ENCODE assay signal across 6 cellular contexts in the genomic region with DNA sequence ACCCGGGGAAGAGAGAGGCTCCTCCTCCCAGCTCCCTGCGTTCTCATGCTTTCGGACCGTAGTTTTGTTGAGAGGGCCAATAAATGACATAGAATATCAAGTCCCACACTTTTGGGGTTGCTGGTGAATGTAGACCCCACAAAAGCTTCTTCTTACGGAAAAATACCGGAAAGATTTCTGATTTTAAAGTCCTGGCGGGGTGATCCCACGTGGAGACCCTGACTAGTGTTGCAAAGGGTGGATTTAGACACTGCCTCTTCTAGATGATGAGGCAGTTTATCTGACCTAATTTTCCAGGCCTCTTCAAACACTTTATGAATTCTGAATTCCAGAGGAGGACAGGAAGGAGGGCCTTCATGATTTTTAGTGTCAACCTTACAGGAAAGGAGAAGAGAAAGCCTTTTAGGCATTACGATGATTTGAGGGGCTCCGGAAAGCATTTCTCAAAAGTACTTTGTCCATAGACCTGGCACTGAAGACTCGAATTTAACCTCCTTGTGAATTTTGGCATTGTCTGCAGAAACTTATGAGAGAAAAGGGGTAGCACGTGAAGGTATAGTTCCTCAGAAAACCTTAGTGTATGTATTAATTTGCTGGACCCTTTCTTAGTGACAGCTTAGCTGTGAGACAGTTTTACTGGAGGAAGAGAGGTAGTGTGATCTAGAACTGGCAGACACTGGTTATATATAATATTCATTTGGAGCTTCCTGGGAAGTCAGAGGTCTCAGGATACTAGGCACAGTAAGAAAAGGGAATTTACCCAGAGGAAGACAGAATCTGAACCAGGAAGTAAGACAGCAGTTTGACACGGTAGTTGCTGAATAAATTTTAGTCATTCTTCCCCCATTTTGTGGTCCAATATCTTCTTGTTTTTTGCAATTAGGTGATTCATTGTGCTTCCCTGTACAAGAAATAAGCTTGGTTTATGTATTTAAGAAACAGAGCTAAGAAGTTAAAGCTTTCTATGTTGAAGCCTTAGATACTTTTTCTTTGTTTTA. TPM values are rescaled to one million over a fixed set of nuclear protein-coding genes. Genes with fewer than 3 reads are reported as not detected.
DNase-seq lines count a peak whose midpoint lies in the region; ATAC-seq and TF ChIP-seq lines count a peak whose summit lies in the region.

No MANE protein-coding gene starts in this region.

- DNase-seq in Caki2 (ENCODE audit: low read depth) = peak; percentile 19
- peak; percentile 41 for DNase-seq in activated CD4-positive, alpha-beta memory T cell treated with anti-CD3 and anti-CD28 coated beads for 36 hours
- no peak for DNase-seq in right lobe of liver
- DNase-seq in NCI-H2029 (lab: John Stamatoyannopoulos, UW) = no peak
- DNase-seq in NCI-H2196 treated with DMSO at 0.1 percent for 48 hours (lab: John Stamatoyannopoulos, UW; ENCODE audit: unreplicated experiment) = no peak

- H3K27ac Mint-ChIP-seq in activated CD4-positive, alpha-beta memory T cell treated with anti-CD3 and anti-CD28 coated beads for 36 hours = peak overlapping the region; percentile 92

- H3K9me3 ChIP-seq in right lobe of liver = no peaks in the 10 kb centered on the region

- POLR2A ChIA-PET in activated CD4-positive, alpha-beta memory T cell treated with anti-CD3 and anti-CD28 coated beads for 36 hours (lab: Charles Lee) = interaction anchor here (0.7 to 2.8 kb wide), 10 partner anchors 9 to 399 kb away, joined by 3 to 55 read pairs (median 4); a partner anchor contains a TSS

- peaks cover 0 to 16% (median 4%) of the 10 kb centered on the region in 4 donors for H3K4me1 ChIP-seq in right lobe of liver

- H3K4me1 Mint-ChIP-seq in activated CD4-positive, alpha-beta memory T cell treated with anti-CD3 and anti-CD28 coated beads for 36 hours (ENCODE audit: low read depth) = peaks cover 32% of the 10 kb centered on the region

- no peak for TF ChIP-seq CTCF in right lobe of liver (IDR thresholded peaks at IDR 0.05)

- peak overlapping the region; percentile 88 for H3K4me3 Mint-ChIP-seq in activated CD4-positive, alpha-beta memory T cell treated with anti-CD3 and anti-CD28 coated beads for 36 hours

- intact Hi-C loops in activated CD4-positive, alpha-beta memory T cell treated with anti-CD3 and anti-CD28 coated beads for 36 hours (cut with micrococcal nuclease) = loop anchor here (1.0 to 2.0 kb wide), 4 partner anchors 9 to 129 kb away; a partner anchor contains a TSS
- intact Hi-C loops in right lobe of liver (cut with DNase I) = no loop called here

- H3K27me3 ChIP-seq in right lobe of liver = no peaks in the 10 kb centered on the region

- H3K9me3 Mint-ChIP-seq in activated CD4-positive, alpha-beta memory T cell treated with anti-CD3 and anti-CD28 coated beads for 36 hours = no peaks in the 10 kb centered on the region

- ATAC-seq in HG02798 (IDR thresholded peaks at IDR 0.05; ENCODE audit: poor library complexity, unreplicated experiment) = peak; percentile 61
- ATAC-seq in right lobe of liver = peak; percentile 0 to 67 (median 6)

- in situ Hi-C loops in Caki2 (cut with HindIII; ENCODE audit: low pct_unique_long_range_greater_than_20kb, low sequenced_read_pairs) = no loop called here

- 1% methylated on average over 13 of the region's 13 CpGs for WGBS in right lobe of liver (ENCODE audit: insufficient coverage, low coverage, low lambda C conversion rate, missing lambda C conversion rate)

- H3K36me3 Mint-ChIP-seq in activated CD4-positive, alpha-beta memory T cell treated with anti-CD3 and anti-CD28 coated beads for 36 hours = peaks cover 19% of the 10 kb centered on the region

- peak overlapping the region; percentile 58 to 88 (median 84) for H3K4me3 ChIP-seq in right lobe of liver

- peak overlapping the region; percentile 95 to 97 (median 97) for H3K27ac ChIP-seq in right lobe of liver

- CTCF ChIA-PET in activated CD4-positive, alpha-beta memory T cell treated with anti-CD3 and anti-CD28 coated beads for 36 hours (lab: Charles Lee) = interaction anchor here (0.6 to 3.0 kb wide), 8 partner anchors 9 to 186 kb away, joined by 3 to 46 read pairs (median 4); a partner anchor contains a TSS

- H3K27me3 Mint-ChIP-seq in activated CD4-positive, alpha-beta memory T cell treated with anti-CD3 and anti-CD28 coated beads for 36 hours = no peaks in the 10 kb centered on the region

- H3K36me3 ChIP-seq in right lobe of liver = peaks cover 0 to 20% (median 3%) of the 10 kb centered on the region in 4 donors

- TF ChIP-seq POLR2A in right lobe of liver (IDR thresholded peaks at IDR 0.05) = no peak

RNA-seq across cellular contexts. Expression of a gene that starts 0.9 kb away (rescaled TPM):
- 12.9 and 15.1 TPM in 2 replicates for total RNA-seq in Caki2 (2014; rRNA removed; shearing (Covaris generic); ENCODE audit: low replicate concordance)
- 10 to 100 TPM; 31.9 to 32.6 TPM for total RNA-seq in activated CD4-positive, alpha-beta memory T cell treated with anti-CD3 and anti-CD28 coated beads for 36 hours
- total RNA-seq in right lobe of liver = 10 to 100 TPM; 10.5 to 21.9 (median 15.1) TPM

RNA-seq across cellular contexts. Expression of a gene that starts 15.7 kb away (rescaled TPM):
- total RNA-seq in Caki2 (2014; rRNA removed; shearing (Covaris generic); ENCODE audit: low replicate concordance) = 8.9 and 11.9 TPM in 2 replicates
- total RNA-seq in activated CD4-positive, alpha-beta memory T cell treated with anti-CD3 and anti-CD28 coated beads for 36 hours = 10 to 100 TPM; 28.4 to 29.0 TPM
- total RNA-seq in right lobe of liver = 10 to 100 TPM; 19.2 to 41.1 (median 26.4) TPM

RNA-seq across cellular contexts. Expression of a gene that starts 22.4 kb away (rescaled TPM):
- 0.88 and 1.7 TPM in 2 replicates for total RNA-seq in Caki2 (2014; rRNA removed; shearing (Covaris generic); ENCODE audit: low replicate concordance)
- total RNA-seq in activated CD4-positive, alpha-beta memory T cell treated with anti-CD3 and anti-CD28 coated beads for 36 hours = 10 to 100 TPM in 1 of 2 experiments, 1 to 10 TPM in 1; 9.1 to 11.5 TPM
- total RNA-seq in right lobe of liver = 1 to 10 TPM in 1 of 6 experiments, under 1 TPM in 5; 0.16 to 1.2 (median 0.22) TPM

RNA-seq across cellular contexts. Expression of a gene that starts 49.6 kb away (rescaled TPM):
- total RNA-seq in Caki2 (2014; rRNA removed; shearing (Covaris generic); ENCODE audit: low replicate concordance) = 4.7 and 4.9 TPM in 2 replicates
- 10 to 100 TPM; 10.1 to 11.4 TPM for total RNA-seq in activated CD4-positive, alpha-beta memory T cell treated with anti-CD3 and anti-CD28 coated beads for 36 hours
- total RNA-seq in right lobe of liver = 1 to 10 TPM; 2.4 to 4.2 (median 2.6) TPM

Comparison
In these comparisons a context has a peak if more than half of its experiments do, and no peak if none do; other contexts are left out.
1. DNase-seq: peak in Caki2 (single experiment) and activated CD4-positive, alpha-beta memory T cell treated with anti-CD3 and anti-CD28 coated beads for 36 hours (single experiment); none in right lobe of liver (0 of 3), NCI-H2029 (single experiment) and NCI-H2196 treated with DMSO at 0.1 percent for 48 hours (single experiment).